In the genomic region with DNA sequence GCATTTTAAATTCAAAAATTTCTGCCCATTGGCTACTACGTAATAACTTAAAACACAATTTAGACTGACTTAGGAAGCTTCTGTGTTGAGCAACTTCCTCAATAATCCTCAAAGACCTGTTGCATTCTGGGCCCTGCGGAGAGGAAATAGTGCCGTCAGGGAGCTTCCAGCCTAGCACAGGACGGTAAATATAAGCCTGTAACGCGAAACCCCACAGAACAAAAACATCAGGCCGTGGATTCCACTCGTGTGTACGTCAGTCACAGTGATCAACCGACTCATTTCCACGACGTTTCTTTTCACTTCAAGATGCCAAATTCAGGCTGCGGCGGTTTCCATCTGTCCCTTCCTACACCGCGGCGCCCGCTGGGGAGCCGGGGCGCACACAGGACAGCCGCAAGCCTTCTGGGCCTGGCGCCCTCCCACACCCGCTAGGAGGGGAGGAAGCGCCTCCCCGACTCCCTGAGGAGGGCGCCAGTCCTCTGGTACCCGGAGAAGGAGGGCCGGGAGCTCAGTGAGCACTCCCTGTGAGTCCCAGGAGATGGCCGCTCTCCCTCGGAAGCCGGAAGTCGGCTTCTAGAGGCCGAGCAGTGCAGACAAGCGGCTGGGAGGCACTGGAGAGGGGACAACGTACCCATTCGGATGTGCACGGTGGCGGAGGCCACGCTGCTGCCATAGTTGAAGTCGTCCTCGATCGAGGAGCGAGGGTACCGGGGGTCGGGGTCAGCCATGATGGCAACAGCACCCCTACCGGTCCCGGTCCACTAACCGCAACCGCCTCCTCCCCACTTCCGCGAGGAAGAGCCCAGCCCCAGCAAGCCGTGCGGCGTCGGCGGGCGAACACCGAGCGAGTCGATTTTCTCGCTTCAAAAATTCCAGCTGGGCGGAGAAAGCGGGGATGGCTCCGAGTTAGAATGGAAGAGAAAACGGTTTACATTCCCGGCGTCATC, we compare ENCODE assay signal across 1 cellular context.
TF ChIP-seq lines count a peak whose summit lies in the region.

A gene with protein sequence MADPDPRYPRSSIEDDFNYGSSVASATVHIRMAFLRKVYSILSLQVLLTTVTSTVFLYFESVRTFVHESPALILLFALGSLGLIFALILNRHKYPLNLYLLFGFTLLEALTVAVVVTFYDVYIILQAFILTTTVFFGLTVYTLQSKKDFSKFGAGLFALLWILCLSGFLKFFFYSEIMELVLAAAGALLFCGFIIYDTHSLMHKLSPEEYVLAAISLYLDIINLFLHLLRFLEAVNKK (minus strand): TSS at position 776 of the 950 bp plus-strand sequence. CDS start 45 bp downstream, at position 731.

TF ChIP-seq in HEK293, 187 proteins besides CTCF, POLR2A, EP300 and RAD21 (continued from another document and continues in another):
- TF ChIP-seq, protein P1, sequence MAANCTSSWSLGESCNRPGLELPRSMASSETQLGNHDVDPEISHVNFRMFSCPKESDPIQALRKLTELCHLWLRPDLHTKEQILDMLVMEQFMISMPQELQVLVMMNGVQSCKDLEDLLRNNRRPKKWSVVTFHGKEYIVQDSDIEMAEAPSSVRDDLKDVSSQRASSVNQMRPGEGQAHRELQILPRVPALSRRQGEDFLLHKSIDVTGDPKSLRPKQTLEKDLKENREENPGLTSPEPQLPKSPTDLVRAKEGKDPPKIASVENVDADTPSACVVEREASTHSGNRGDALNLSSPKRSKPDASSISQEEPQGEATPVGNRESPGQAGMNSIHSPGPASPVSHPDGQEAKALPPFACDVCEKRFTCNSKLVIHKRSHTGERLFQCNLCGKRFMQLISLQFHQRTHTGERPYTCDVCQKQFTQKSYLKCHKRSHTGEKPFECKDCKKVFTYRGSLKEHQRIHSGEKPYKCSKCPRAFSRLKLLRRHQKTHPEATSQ (tag by site-specific recombination; IDR thresholded peaks at IDR 0.05) = no peak
- TF ChIP-seq ZNF624 (tag by site-specific recombination; IDR thresholded peaks at IDR 0.05) = no peak
- no peak; the same call in 1 of the 2 replicates for TF ChIP-seq BCL11A (tag by site-specific recombination; IDR thresholded peaks at IDR 0.05; ENCODE audit: low read depth)
- TF ChIP-seq RBAK (tag by site-specific recombination; IDR thresholded peaks at IDR 0.05) = no peak
- TF ChIP-seq ZFP37 (tag by site-specific recombination; IDR thresholded peaks at IDR 0.05) = peak; percentile 97
- no peak for TF ChIP-seq ZNF747 (tag by site-specific recombination; IDR thresholded peaks at IDR 0.05)
- TF ChIP-seq SP3 (tag by site-specific recombination; IDR thresholded peaks at IDR 0.05) = peak; percentile 85
- TF ChIP-seq, protein P2, sequence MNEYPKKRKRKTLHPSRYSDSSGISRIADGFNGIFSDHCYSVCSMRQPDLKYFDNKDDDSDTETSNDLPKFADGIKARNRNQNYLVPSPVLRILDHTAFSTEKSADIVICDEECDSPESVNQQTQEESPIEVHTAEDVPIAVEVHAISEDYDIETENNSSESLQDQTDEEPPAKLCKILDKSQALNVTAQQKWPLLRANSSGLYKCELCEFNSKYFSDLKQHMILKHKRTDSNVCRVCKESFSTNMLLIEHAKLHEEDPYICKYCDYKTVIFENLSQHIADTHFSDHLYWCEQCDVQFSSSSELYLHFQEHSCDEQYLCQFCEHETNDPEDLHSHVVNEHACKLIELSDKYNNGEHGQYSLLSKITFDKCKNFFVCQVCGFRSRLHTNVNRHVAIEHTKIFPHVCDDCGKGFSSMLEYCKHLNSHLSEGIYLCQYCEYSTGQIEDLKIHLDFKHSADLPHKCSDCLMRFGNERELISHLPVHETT (tag by site-specific recombination; IDR thresholded peaks at IDR 0.05) = peak; percentile 85
- no peak for TF ChIP-seq ZNF354C (tag by site-specific recombination; IDR thresholded peaks at IDR 0.05; ENCODE audit: borderline replicate concordance, low read depth)
- TF ChIP-seq, protein P3, sequence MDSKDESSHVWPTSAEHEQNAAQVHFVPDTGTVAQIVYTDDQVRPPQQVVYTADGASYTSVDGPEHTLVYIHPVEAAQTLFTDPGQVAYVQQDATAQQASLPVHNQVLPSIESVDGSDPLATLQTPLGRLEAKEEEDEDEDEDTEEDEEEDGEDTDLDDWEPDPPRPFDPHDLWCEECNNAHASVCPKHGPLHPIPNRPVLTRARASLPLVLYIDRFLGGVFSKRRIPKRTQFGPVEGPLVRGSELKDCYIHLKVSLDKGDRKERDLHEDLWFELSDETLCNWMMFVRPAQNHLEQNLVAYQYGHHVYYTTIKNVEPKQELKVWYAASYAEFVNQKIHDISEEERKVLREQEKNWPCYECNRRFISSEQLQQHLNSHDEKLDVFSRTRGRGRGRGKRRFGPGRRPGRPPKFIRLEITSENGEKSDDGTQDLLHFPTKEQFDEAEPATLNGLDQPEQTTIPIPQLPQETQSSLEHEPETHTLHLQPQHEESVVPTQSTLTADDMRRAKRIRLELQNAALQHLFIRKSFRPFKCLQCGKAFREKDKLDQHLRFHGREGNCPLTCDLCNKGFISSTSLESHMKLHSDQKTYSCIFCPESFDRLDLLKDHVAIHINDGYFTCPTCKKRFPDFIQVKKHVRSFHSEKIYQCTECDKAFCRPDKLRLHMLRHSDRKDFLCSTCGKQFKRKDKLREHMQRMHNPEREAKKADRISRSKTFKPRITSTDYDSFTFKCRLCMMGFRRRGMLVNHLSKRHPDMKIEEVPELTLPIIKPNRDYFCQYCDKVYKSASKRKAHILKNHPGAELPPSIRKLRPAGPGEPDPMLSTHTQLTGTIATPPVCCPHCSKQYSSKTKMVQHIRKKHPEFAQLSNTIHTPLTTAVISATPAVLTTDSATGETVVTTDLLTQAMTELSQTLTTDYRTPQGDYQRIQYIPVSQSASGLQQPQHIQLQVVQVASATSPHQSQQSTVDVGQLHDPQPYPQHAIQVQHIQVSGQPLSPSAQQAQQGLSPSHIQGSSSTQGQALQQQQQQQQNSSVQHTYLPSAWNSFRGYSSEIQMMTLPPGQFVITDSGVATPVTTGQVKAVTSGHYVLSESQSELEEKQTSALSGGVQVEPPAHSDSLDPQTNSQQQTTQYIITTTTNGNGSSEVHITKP (tag by site-specific recombination; IDR thresholded peaks at IDR 0.05) = peak; percentile 94
- TF ChIP-seq ZNF416 (tag by site-specific recombination; IDR thresholded peaks at IDR 0.05) = no peak; the same call in 1 of the 2 replicates
- peak; percentile 88 for TF ChIP-seq ZBTB20 (tag by site-specific recombination; IDR thresholded peaks at IDR 0.05)
- peak; percentile 61; the same call in 1 of the 2 replicates for TF ChIP-seq ZNF394 (tag by site-specific recombination; IDR thresholded peaks at IDR 0.05; ENCODE audit: borderline replicate concordance)
- TF ChIP-seq, protein P4, sequence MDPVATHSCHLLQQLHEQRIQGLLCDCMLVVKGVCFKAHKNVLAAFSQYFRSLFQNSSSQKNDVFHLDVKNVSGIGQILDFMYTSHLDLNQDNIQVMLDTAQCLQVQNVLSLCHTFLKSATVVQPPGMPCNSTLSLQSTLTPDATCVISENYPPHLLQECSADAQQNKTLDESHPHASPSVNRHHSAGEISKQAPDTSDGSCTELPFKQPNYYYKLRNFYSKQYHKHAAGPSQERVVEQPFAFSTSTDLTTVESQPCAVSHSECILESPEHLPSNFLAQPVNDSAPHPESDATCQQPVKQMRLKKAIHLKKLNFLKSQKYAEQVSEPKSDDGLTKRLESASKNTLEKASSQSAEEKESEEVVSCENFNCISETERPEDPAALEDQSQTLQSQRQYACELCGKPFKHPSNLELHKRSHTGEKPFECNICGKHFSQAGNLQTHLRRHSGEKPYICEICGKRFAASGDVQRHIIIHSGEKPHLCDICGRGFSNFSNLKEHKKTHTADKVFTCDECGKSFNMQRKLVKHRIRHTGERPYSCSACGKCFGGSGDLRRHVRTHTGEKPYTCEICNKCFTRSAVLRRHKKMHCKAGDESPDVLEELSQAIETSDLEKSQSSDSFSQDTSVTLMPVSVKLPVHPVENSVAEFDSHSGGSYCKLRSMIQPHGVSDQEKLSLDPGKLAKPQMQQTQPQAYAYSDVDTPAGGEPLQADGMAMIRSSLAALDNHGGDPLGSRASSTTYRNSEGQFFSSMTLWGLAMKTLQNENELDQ (tag by site-specific recombination; IDR thresholded peaks at IDR 0.05; ENCODE audit: low read depth) = no peak
- TF ChIP-seq ZNF544 (tag by site-specific recombination; IDR thresholded peaks at IDR 0.05) = no peak
- no peak for TF ChIP-seq ZNF23 (tag by site-specific recombination; IDR thresholded peaks at IDR 0.05; ENCODE audit: borderline replicate concordance)
- peak; percentile 67 for TF ChIP-seq ZNF596 (tag by site-specific recombination; IDR thresholded peaks at IDR 0.05)
- peak; percentile 51; the same call in 1 of the 2 replicates for TF ChIP-seq MZF1 (tag by site-specific recombination; IDR thresholded peaks at IDR 0.05; ENCODE audit: borderline replicate concordance)
- TF ChIP-seq ZNF654 (tag by site-specific recombination; IDR thresholded peaks at IDR 0.05; ENCODE audit: low read depth) = peak; percentile 2; the same call in 1 of the 2 replicates
- TF ChIP-seq KLF1 (tag by site-specific recombination; IDR thresholded peaks at IDR 0.05) = peak; percentile 37; the same call in 1 of the 2 replicates
- TF ChIP-seq, protein P5, sequence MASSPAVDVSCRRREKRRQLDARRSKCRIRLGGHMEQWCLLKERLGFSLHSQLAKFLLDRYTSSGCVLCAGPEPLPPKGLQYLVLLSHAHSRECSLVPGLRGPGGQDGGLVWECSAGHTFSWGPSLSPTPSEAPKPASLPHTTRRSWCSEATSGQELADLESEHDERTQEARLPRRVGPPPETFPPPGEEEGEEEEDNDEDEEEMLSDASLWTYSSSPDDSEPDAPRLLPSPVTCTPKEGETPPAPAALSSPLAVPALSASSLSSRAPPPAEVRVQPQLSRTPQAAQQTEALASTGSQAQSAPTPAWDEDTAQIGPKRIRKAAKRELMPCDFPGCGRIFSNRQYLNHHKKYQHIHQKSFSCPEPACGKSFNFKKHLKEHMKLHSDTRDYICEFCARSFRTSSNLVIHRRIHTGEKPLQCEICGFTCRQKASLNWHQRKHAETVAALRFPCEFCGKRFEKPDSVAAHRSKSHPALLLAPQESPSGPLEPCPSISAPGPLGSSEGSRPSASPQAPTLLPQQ (tag by site-specific recombination; IDR thresholded peaks at IDR 0.05) = peak; percentile 90
- TF ChIP-seq GFI1B (tag by site-specific recombination; IDR thresholded peaks at IDR 0.05) = no peak; the same call in none of the 2 replicates
- peak; percentile 26; the same call in 1 of the 2 replicates for TF ChIP-seq KLF7 (tag by site-specific recombination; IDR thresholded peaks at IDR 0.05; ENCODE audit: borderline replicate concordance)
- no peak for TF ChIP-seq ZNF350 (tag by site-specific recombination; IDR thresholded peaks at IDR 0.05)
- TF ChIP-seq, protein P6, sequence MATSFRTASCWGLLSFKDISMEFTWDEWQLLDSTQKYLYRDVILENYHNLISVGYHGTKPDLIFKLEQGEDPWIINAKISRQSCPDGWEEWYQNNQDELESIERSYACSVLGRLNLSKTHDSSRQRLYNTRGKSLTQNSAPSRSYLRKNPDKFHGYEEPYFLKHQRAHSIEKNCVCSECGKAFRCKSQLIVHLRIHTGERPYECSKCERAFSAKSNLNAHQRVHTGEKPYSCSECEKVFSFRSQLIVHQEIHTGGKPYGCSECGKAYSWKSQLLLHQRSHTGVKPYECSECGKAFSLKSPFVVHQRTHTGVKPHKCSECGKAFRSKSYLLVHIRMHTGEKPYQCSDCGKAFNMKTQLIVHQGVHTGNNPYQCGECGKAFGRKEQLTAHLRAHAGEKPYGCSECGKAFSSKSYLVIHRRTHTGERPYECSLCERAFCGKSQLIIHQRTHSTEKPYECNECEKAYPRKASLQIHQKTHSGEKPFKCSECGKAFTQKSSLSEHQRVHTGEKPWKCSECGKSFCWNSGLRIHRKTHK (tag by site-specific recombination; IDR thresholded peaks at IDR 0.05) = no peak
- TF ChIP-seq FEZF1 (tag by site-specific recombination; IDR thresholded peaks at IDR 0.05) = no peak
- TF ChIP-seq, protein P7, sequence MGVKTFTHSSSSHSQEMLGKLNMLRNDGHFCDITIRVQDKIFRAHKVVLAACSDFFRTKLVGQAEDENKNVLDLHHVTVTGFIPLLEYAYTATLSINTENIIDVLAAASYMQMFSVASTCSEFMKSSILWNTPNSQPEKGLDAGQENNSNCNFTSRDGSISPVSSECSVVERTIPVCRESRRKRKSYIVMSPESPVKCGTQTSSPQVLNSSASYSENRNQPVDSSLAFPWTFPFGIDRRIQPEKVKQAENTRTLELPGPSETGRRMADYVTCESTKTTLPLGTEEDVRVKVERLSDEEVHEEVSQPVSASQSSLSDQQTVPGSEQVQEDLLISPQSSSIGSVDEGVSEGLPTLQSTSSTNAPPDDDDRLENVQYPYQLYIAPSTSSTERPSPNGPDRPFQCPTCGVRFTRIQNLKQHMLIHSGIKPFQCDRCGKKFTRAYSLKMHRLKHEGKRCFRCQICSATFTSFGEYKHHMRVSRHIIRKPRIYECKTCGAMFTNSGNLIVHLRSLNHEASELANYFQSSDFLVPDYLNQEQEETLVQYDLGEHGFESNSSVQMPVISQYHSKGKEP (tag by site-specific recombination; IDR thresholded peaks at IDR 0.05) = no peak; the same call in 1 of the 2 replicates
- TF ChIP-seq, protein P8, sequence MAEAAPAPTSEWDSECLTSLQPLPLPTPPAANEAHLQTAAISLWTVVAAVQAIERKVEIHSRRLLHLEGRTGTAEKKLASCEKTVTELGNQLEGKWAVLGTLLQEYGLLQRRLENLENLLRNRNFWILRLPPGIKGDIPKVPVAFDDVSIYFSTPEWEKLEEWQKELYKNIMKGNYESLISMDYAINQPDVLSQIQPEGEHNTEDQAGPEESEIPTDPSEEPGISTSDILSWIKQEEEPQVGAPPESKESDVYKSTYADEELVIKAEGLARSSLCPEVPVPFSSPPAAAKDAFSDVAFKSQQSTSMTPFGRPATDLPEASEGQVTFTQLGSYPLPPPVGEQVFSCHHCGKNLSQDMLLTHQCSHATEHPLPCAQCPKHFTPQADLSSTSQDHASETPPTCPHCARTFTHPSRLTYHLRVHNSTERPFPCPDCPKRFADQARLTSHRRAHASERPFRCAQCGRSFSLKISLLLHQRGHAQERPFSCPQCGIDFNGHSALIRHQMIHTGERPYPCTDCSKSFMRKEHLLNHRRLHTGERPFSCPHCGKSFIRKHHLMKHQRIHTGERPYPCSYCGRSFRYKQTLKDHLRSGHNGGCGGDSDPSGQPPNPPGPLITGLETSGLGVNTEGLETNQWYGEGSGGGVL (tag by site-specific recombination; IDR thresholded peaks at IDR 0.05) = peak; percentile 88
- TF ChIP-seq ZNF600 (tag by site-specific recombination; IDR thresholded peaks at IDR 0.05) = peak; percentile 86
- peak; percentile 92 for TF ChIP-seq ZNF610 (tag by site-specific recombination; IDR thresholded peaks at IDR 0.05; ENCODE audit: borderline replicate concordance)
- TF ChIP-seq, protein P9, sequence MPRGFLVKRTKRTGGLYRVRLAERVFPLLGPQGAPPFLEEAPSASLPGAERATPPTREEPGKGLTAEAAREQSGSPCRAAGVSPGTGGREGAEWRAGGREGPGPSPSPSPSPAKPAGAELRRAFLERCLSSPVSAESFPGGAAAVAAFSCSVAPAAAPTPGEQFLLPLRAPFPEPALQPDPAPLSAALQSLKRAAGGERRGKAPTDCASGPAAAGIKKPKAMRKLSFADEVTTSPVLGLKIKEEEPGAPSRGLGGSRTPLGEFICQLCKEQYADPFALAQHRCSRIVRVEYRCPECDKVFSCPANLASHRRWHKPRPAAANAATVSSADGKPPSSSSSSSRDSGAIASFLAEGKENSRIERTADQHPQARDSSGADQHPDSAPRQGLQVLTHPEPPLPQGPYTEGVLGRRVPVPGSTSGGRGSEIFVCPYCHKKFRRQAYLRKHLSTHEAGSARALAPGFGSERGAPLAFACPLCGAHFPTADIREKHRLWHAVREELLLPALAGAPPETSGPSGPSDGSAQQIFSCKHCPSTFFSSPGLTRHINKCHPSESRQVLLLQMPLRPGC (tag by site-specific recombination; IDR thresholded peaks at IDR 0.05) = peak; percentile 45
- no peak for TF ChIP-seq ZNF791 (tag by site-specific recombination; IDR thresholded peaks at IDR 0.05)
- peak; percentile 25; the same call in 1 of the 2 replicates for TF ChIP-seq ZNF121 (tag by site-specific recombination; IDR thresholded peaks at IDR 0.05)
- TF ChIP-seq ZNF792 (tag by site-specific recombination; IDR thresholded peaks at IDR 0.05) = 0 out of 2 replicates have a peak, but pooled peaks have one; percentile 70
- TF ChIP-seq GLIS2 (tag by site-specific recombination; IDR thresholded peaks at IDR 0.05) = peak; percentile 98
- no peak for TF ChIP-seq ZNF140 (tag by site-specific recombination; IDR thresholded peaks at IDR 0.05)
